ENCODE assay signal across 19 cellular contexts in genomic region chr16:85716680-85717038, GRCh38. TPM values are rescaled to one million over a fixed set of nuclear protein-coding genes. Genes with fewer than 3 reads are reported as not detected.
DNase-seq lines count a peak whose midpoint lies in the region; FAIRE-seq and TF ChIP-seq lines count a peak whose summit lies in the region.
"Had no signal": no experiment of that assay in that cellular context is flagged by ENCODE, and none has a peak within 500 bp of the region (broad histone marks: within the 10 kb centered on the region; RNA-seq: fewer than 3 reads in every experiment).

No MANE protein-coding gene starts in this region.

- H4K8ac ChIP-seq in H9 (replicated peaks; ENCODE audit: insufficient read length, low read depth, low read length): no peak overlapping the region

- no peaks in the 10 kb centered on the region for H3K79me1 ChIP-seq in H9 (ENCODE audit: insufficient read depth, low read depth, low read length, poor library complexity, severe bottlenecking)

- no peak overlapping the region for H3K4me3 Mint-ChIP-seq in H9
- H3K4me3 Mint-ChIP-seq in T-helper 2 cell treated with Interferon-gamma antibody and Interleukin-4, amounts not matched to agents 5 μg/mL and 100 μg/mL, for 36 hours: no peak overlapping the region

- H2AK5ac ChIP-seq in H9 (ENCODE audit: insufficient read length, low read length): no peak overlapping the region

- peaks cover 23% of the 10 kb centered on the region for H3K27me3 Mint-ChIP-seq in H9 (ENCODE audit: low read depth)
- H3K27me3 Mint-ChIP-seq in T-helper 2 cell treated with Interferon-gamma antibody and Interleukin-4, amounts not matched to agents 5 μg/mL and 100 μg/mL, for 36 hours (ENCODE audit: low read depth): peaks cover 17% of the 10 kb centered on the region

- H2AFZ ChIP-seq in H9 (ENCODE audit: low read length) (no peak overlapping the region), keratinocyte (ENCODE audit: control insufficient read depth, low read length) (no peak overlapping the region)

- TF ChIP-seq CTCF in H9 (conservative IDR thresholded peaks at IDR 0.05) (no peak), keratinocyte (optimal IDR thresholded peaks at IDR 0.05 in 1 of 3, IDR thresholded peaks at IDR 0.05 in 1 of 3, conservative IDR thresholded peaks at IDR 0.05 in 1 of 3; ENCODE audit: extremely low read depth in 1 of 3, insufficient read depth in 2 of 3, low read length in 3 of 3) (no peak), stomach (IDR thresholded peaks at IDR 0.05) (no peak), lower leg skin (IDR thresholded peaks at IDR 0.05) (no peak)

- intact Hi-C loops in stomach (cut with DNase I; ENCODE audit: low total_unique reads) (loop anchor here (10.0 kb wide), 1 partner anchor 442 kb away; no protein-coding TSS in a partner anchor), lower leg skin (cut with DNase I; ENCODE audit: low total_unique reads) (no loop called here)

- H3K4me2 ChIP-seq in BLaER1 (peak overlapping the region; percentile 84), H9 (ENCODE audit: insufficient read depth, insufficient read length, low read length) (peak overlapping the region; percentile 74), keratinocyte (ENCODE audit: control insufficient read depth, extremely low read depth, insufficient read depth, low read depth, low read length) (peak overlapping the region; percentile 37)

- WGBS in H9 (ENCODE audit: extremely low coverage, insufficient read length, low lambda C conversion rate): no CpG with 5 or more reads among the region's 3 CpGs
- 44 to 66% (median 60%) methylated on average over 2 to 3 of the region's 3 CpGs for WGBS in stomach, 5 donors
- 22 to 42% methylated on average over 3 of the region's 3 CpGs for WGBS in lower leg skin, 2 donors

- no peak overlapping the region for H2BK15ac ChIP-seq in H9 (ENCODE audit: low read depth, low read length)

- H3K9me3 Mint-ChIP-seq in H9: peaks cover 5 to 6% of the 10 kb centered on the region in 2 experiments
- no peaks in the 10 kb centered on the region for H3K9me3 Mint-ChIP-seq in T-helper 2 cell treated with Interferon-gamma antibody and Interleukin-4, amounts not matched to agents 5 μg/mL and 100 μg/mL, for 36 hours

- no peak overlapping the region for H3T11ph ChIP-seq in H9 (ENCODE audit: low read length)

- H3K9me1 ChIP-seq in keratinocyte (ENCODE audit: control insufficient read depth, extremely low read depth, insufficient read depth, low read length): peaks cover 2% of the 10 kb centered on the region

- peaks cover 20 to 33% of the 10 kb centered on the region in 2 experiments for H3K4me1 Mint-ChIP-seq in H9
- no peaks in the 10 kb centered on the region for H3K4me1 Mint-ChIP-seq in T-helper 2 cell treated with Interferon-gamma antibody and Interleukin-4, amounts not matched to agents 5 μg/mL and 100 μg/mL, for 36 hours (ENCODE audit: low read depth)

- no peak for TF ChIP-seq EP300 in stomach (IDR thresholded peaks at IDR 0.05)

- H3K4me3 ChIP-seq in BLaER1 (no peak overlapping the region; the same call in 1 of the 2 replicates), NT2/D1 (ENCODE audit: insufficient read length, low read depth) (no peak overlapping the region), keratinocyte (ENCODE audit: control insufficient read depth in 2 of 3, extremely low read depth in 1 of 3, insufficient read depth in 2 of 3, low read depth in 1 of 3, low read length in 3 of 3) (peak overlapping the region in 2 of 3 experiments; percentile 4 to 8), stomach (no peak overlapping the region), lower leg skin (ENCODE audit: low read depth, poor library complexity, severe bottlenecking) (no peak overlapping the region)
- H3K4me3 ChIP-seq: pancreas had no signal

- peaks cover 6 to 11% (median 10%) of the 10 kb centered on the region in 3 experiments; a peak in 5 of 7 replicates for H3K36me3 Mint-ChIP-seq in H9 (ENCODE audit: insufficient read depth in 1 of 3, low read depth in 3 of 3)
- no peaks in the 10 kb centered on the region for H3K36me3 Mint-ChIP-seq in T-helper 2 cell treated with Interferon-gamma antibody and Interleukin-4, amounts not matched to agents 5 μg/mL and 100 μg/mL, for 36 hours (ENCODE audit: low read depth)

- peaks cover 9% of the 10 kb centered on the region for H3K23me2 ChIP-seq in H9 (ENCODE audit: insufficient read length, low read depth, low read length, poor library complexity, severe bottlenecking)

- H3K27ac ChIP-seq in BLaER1 (peak overlapping the region; percentile 63), H9 (ENCODE audit: insufficient read length, low read depth, low read length) (no peak overlapping the region), keratinocyte (ENCODE audit: control insufficient read depth, insufficient read depth, low read length) (peak overlapping the region; percentile 87), stomach (no peak overlapping the region)
- H3K27ac ChIP-seq: KMS-11, pancreas had no signal

- TF ChIP-seq POLR2A in stomach (IDR thresholded peaks at IDR 0.05): no peak
- no peak for TF ChIP-seq POLR2A in lower leg skin (IDR thresholded peaks at IDR 0.05)

- H3K9me3 ChIP-seq in BLaER1 (peaks cover 11% of the 10 kb centered on the region), H9 (ENCODE audit: control insufficient read depth, low read depth, low read length) (peaks cover 6% of the 10 kb centered on the region), NT2/D1 (ENCODE audit: insufficient read depth, low read length) (peaks cover 8% of the 10 kb centered on the region; the same call in 1 of the 2 replicates), keratinocyte (ENCODE audit: control insufficient read depth, low read depth, low read length) (no peaks in the 10 kb centered on the region), stomach (peaks cover 0 to 9% (median 5%) of the 10 kb centered on the region in 4 donors)
- H3K9me3 ChIP-seq: pancreas had no signal

- no peak overlapping the region for H3K23ac ChIP-seq in H9 (ENCODE audit: insufficient read length, low read depth, low read length)

- no peak overlapping the region for H3K56ac ChIP-seq in H9 (ENCODE audit: insufficient read length, low read depth, low read length)

- peaks cover 25% of the 10 kb centered on the region for H3K36me3 ChIP-seq in BLaER1
- no peaks in the 10 kb centered on the region for H3K36me3 ChIP-seq in NT2/D1 (ENCODE audit: insufficient read depth, insufficient read length, low read length)
- H3K36me3 ChIP-seq in keratinocyte (ENCODE audit: control insufficient read depth in 2 of 2, extremely low read depth in 1 of 2, insufficient read depth in 2 of 2, low read length in 2 of 2): peaks cover 13 to 42% of the 10 kb centered on the region in 2 experiments
- no peaks in the 10 kb centered on the region for H3K36me3 ChIP-seq in stomach
- H3K36me3 ChIP-seq: pancreas had no signal

- no peak overlapping the region for H2BK120ac ChIP-seq in H9 (ENCODE audit: low read depth, low read length, poor library complexity, severe bottlenecking)

- H3K9ac ChIP-seq in BLaER1 (peak overlapping the region; percentile 59), H9 (ENCODE audit: extremely low read depth, insufficient read length, low read length) (no peak overlapping the region), NT2/D1 (ENCODE audit: insufficient read length, low read depth) (peak overlapping the region; percentile 58), keratinocyte (ENCODE audit: control insufficient read depth, extremely low read depth, insufficient read depth, low read length) (peak overlapping the region; percentile 54)
- H3K9ac ChIP-seq: KMS-11 had no signal

- peak overlapping the region; percentile 8 for H4K5ac ChIP-seq in H9 (ENCODE audit: insufficient read length, low read depth, low read length)

- dilution Hi-C loops in keratinocyte (cut with MboI; ENCODE audit: extremely low pct_ligation_motif_present, low sequenced_read_pairs): no loop called here

- FAIRE-seq in keratinocyte (lab: Jason Lieb, UNC): peak; percentile 65
- FAIRE-seq: colon, pancreas, urothelium cell line had no signal

- H3K27me3 ChIP-seq in BLaER1 (no peaks in the 10 kb centered on the region), H9 (ENCODE audit: insufficient read depth, low read length) (peaks cover 3% of the 10 kb centered on the region; the same call in 1 of the 2 replicates), NT2/D1 (ENCODE audit: insufficient read depth, insufficient read length) (peaks cover 26% of the 10 kb centered on the region), keratinocyte (ENCODE audit: control insufficient read depth, extremely low read depth, insufficient read depth, low read length) (no peaks in the 10 kb centered on the region), stomach (peaks cover 0 to 11% (median 0%) of the 10 kb centered on the region in 3 donors)
- H3K27me3 ChIP-seq: pancreas had no signal

- H3K18ac ChIP-seq in H9 (ENCODE audit: insufficient read length, low read depth, low read length): no peak overlapping the region

- H4K91ac ChIP-seq in H9 (ENCODE audit: insufficient read length, low read depth, low read length): no peak overlapping the region

- no peak overlapping the region for H3K14ac ChIP-seq in H9 (ENCODE audit: insufficient read depth, low read length)

- peaks cover 29% of the 10 kb centered on the region for H4K20me1 ChIP-seq in BLaER1
- H4K20me1 ChIP-seq in H9 (ENCODE audit: control insufficient read depth, insufficient read depth, insufficient read length): no peaks in the 10 kb centered on the region
- peaks cover 32% of the 10 kb centered on the region for H4K20me1 ChIP-seq in keratinocyte (ENCODE audit: control insufficient read depth, extremely low read depth, insufficient read depth, low read length)

- H2BK20ac ChIP-seq in H9 (ENCODE audit: low read depth, low read length, poor library complexity, severe bottlenecking): no peak overlapping the region

- no peak overlapping the region for H2BK5ac ChIP-seq in H9 (ENCODE audit: insufficient read length, low read length)

- H3K79me2 ChIP-seq in H9 (ENCODE audit: insufficient read depth, low read length) (no peaks in the 10 kb centered on the region), keratinocyte (ENCODE audit: control insufficient read depth, insufficient read depth, low read length) (peaks cover 38% of the 10 kb centered on the region)

- H3K4ac ChIP-seq in H9 (ENCODE audit: low read depth, low read length): no peak overlapping the region

- H3K4me1 ChIP-seq in BLaER1: peaks cover 50% of the 10 kb centered on the region
- H3K4me1 ChIP-seq in H9 (ENCODE audit: insufficient read depth, low read length): peaks cover 3% of the 10 kb centered on the region; the same call in 1 of the 2 replicates
- peaks cover 32% of the 10 kb centered on the region for H3K4me1 ChIP-seq in NT2/D1 (ENCODE audit: insufficient read depth, insufficient read length)
- H3K4me1 ChIP-seq in keratinocyte (ENCODE audit: control insufficient read depth, extremely low read depth, insufficient read depth, low read length): peaks cover 66% of the 10 kb centered on the region
- peaks cover 0 to 29% (median 5%) of the 10 kb centered on the region in 4 donors for H3K4me1 ChIP-seq in stomach
- H3K4me1 ChIP-seq: pancreas had no signal

- no peak overlapping the region for H3K27ac Mint-ChIP-seq in H9
- no peak overlapping the region for H3K27ac Mint-ChIP-seq in T-helper 2 cell treated with Interferon-gamma antibody and Interleukin-4, amounts not matched to agents 5 μg/mL and 100 μg/mL, for 36 hours
- H3K27ac Mint-ChIP-seq: activated T-helper 2 cell treated with anti-CD3 and anti-CD28 coated beads, Interferon-gamma antibody, Interleukin-2, Interleukin-4, amounts not matched to agents 10 μg/mL and 5 μg/mL and 100 μg/mL, durations not matched to agents 14 hours and 24 hours and 36 hours had no signal

- no peak for DNase-seq in H9
- no peak for DNase-seq in NT2/D1 (ENCODE audit: low read depth, low spot score)
- no peak for DNase-seq in keratinocyte (ENCODE audit: low read depth, low spot score)
- no peak for DNase-seq in stomach
- DNase-seq in lower leg skin (ENCODE audit: low spot score in 2 of 2): no peak
- no peak for DNase-seq in T-helper 2 cell treated with Interferon-gamma antibody and Interleukin-4, amounts not matched to agents 5 μg/mL and 100 μg/mL, for 36 hours (ENCODE audit: low spot score)
- no peak for DNase-seq in activated gamma-delta T cell (lab: John Stamatoyannopoulos, UW)
- DNase-seq: activated CD8-positive, alpha-beta memory T cell treated with anti-CD3 and anti-CD28 coated beads for 24 hours; erythroblast; GDM1; islet precursor cell; NCI-H2081 treated with DMSO at 0.1 percent for 48 hours; pancreas; stimulated activated naive CD4-positive, alpha-beta T cell treated with Interleukin-2 at 50 U/mL for 16 hours had no signal

- no peak overlapping the region for H2BK12ac ChIP-seq in H9 (ENCODE audit: insufficient read length, low read depth, low read length)

RNA-seq across cellular contexts. Expression of gene GINS2, which starts 27.9 kb away (rescaled TPM):
- total RNA-seq in H9 (2021) (52.7 and 53.2 TPM in 2 replicates), stomach (1 to 10 TPM in 3 of 5 donors, under 1 TPM in 1, not detected in 1; 0.87 to 2.0 (median 1.9) TPM), lower leg skin (under 1 TPM in 3 of 4 donors, not detected in 1; 0.38 to 0.98 (median 0.91) TPM)
- polyA plus RNA-seq in keratinocyte (2.0 to 11.2 TPM (median 10.4 TPM) in 3 replicates), stomach (1 to 10 TPM; 1.5 to 3.6 (median 2.9) TPM)
- polyA plus RNA-seq in keratinocyte (2011; ENCODE audit: low read depth): 0.66 TPM
- polyA plus RNA-seq in keratinocyte (2011; cell fraction: cytosol; rRNA removed): 3.3 and 4.0 TPM in 2 replicates
- polyA plus RNA-seq in keratinocyte (2011; cell fraction: nucleus; rRNA removed): 1.6 and 1.7 TPM in 2 replicates
- polyA plus RNA-seq in keratinocyte (2012; ENCODE audit: low replicate concordance): 0.68 and 8.4 TPM in 2 replicates
- 0.96 to 4.6 TPM (median 4.0 TPM) in 3 replicates for polyA minus RNA-seq in keratinocyte
- 1.2 TPM for polyA minus RNA-seq in keratinocyte (2011; cell fraction: cytosol; rRNA and poly(A)+ RNA removed)
- 0.53 and 0.78 TPM in 2 replicates for polyA minus RNA-seq in keratinocyte (2011; cell fraction: nucleus; rRNA and poly(A)+ RNA removed)

RNA-seq across cellular contexts. Expression of gene C16orf74, which starts 34.2 kb away (rescaled TPM):
- 4.9 and 5.6 TPM in 2 replicates for total RNA-seq in H9 (2021)
- 35.3 to 53.6 TPM (median 45.8 TPM) in 3 replicates for polyA plus RNA-seq in keratinocyte
- 14.1 TPM for polyA plus RNA-seq in keratinocyte (2011; ENCODE audit: low read depth)
- polyA plus RNA-seq in keratinocyte (2011; cell fraction: cytosol; rRNA removed): 29.0 and 71.4 TPM in 2 replicates
- polyA plus RNA-seq in keratinocyte (2011; cell fraction: nucleus; rRNA removed): 32.2 and 45.5 TPM in 2 replicates
- polyA plus RNA-seq in keratinocyte (2012; ENCODE audit: low replicate concordance): 31.9 and 73.1 TPM in 2 replicates
- 11.5 to 31.4 TPM (median 12.1 TPM) in 3 replicates for polyA minus RNA-seq in keratinocyte
- polyA minus RNA-seq in keratinocyte (2011; cell fraction: cytosol; rRNA and poly(A)+ RNA removed): 25.9 TPM
- 12.1 and 16.5 TPM in 2 replicates for polyA minus RNA-seq in keratinocyte (2011; cell fraction: nucleus; rRNA and poly(A)+ RNA removed)
- 10 to 100 TPM in 1 of 5 donors, 1 to 10 TPM in 2, not detected in 2; 1.1 to 24.9 (median 2.9) TPM for total RNA-seq in stomach
- polyA plus RNA-seq in stomach: 10 to 100 TPM in 1 of 3 donors, 1 to 10 TPM in 1, not detected in 1; 4.6 to 12.4 TPM
- 10 to 100 TPM in 1 of 4 donors, 1 to 10 TPM in 3; 5.4 to 13.0 (median 7.9) TPM for total RNA-seq in lower leg skin
- total RNA-seq: activated T-helper 2 cell treated with anti-CD3 and anti-CD28 coated beads, Interferon-gamma antibody, Interleukin-2, Interleukin-4, amounts not matched to agents 10 μg/mL and 5 μg/mL and 100 μg/mL, durations not matched to agents 14 hours and 24 hours and 36 hours had no signal

Comparison
In these comparisons a context has a peak if more than half of its experiments do, and no peak if none do; other contexts are left out.
1. H3K27ac ChIP-seq: peak in BLaER1 (single experiment) and keratinocyte (single experiment); none in H9 (single experiment) and stomach (0 of 5).
2. H3K4me3 ChIP-seq: peak in keratinocyte (2 of 3); none in BLaER1 (single experiment), NT2/D1 (single experiment), stomach (0 of 4) and lower leg skin (single experiment).
3. RNA of gene GINS2, which starts 27.9 kb away (total RNA-seq): 52.7 to 53.2 TPM in H9; 0.87 to 2.0 TPM in stomach and 0.38 to 0.98 TPM in lower leg skin; every median in the first group is over 10 times any median in the second.
4. Peak in every context shown above with its lines, with median percentiles within 50 percentile points of each other: H3K4me2 ChIP-seq.